ENCODE assay signal across 1 cellular context in genomic region chr13:48037346-48038173, GRCh38.
TF ChIP-seq lines count a peak whose summit lies in the region.

Gene NUDT15 (plus strand): TSS chr13:48037726. CDS start chr13:48037747, 21 bp downstream.

TF ChIP-seq in HepG2, 621 proteins besides CTCF, POLR2A, EP300 and RAD21 (continued from another document and continues in another):
- TF ChIP-seq PHF21A (CRISPR knock-in tag; IDR thresholded peaks at IDR 0.05) (peak; percentile 90; the same call in 1 of the 2 replicates), ZBTB1 (CRISPR knock-in tag; IDR thresholded peaks at IDR 0.05; ENCODE audit: borderline replicate concordance) (no peak), EHMT2 (IDR thresholded peaks at IDR 0.05; ENCODE audit: borderline replicate concordance, low read depth, low read length) (no peak), ZNF562 (CRISPR knock-in tag; IDR thresholded peaks at IDR 0.05; ENCODE audit: borderline replicate concordance) (peak; percentile 61; the same call in 1 of the 2 replicates), TIGD3 (CRISPR knock-in tag; IDR thresholded peaks at IDR 0.05; ENCODE audit: borderline replicate concordance) (no peak), NFATC3 (CRISPR knock-in tag; IDR thresholded peaks at IDR 0.05) (peak; percentile 93), ZNF589 (CRISPR knock-in tag; conservative IDR thresholded peaks at IDR 0.05) (peak; percentile 89), PPARG (CRISPR knock-in tag; conservative IDR thresholded peaks at IDR 0.05) (peak; percentile 36), SMAD3 (CRISPR knock-in tag; IDR thresholded peaks at IDR 0.05) (0 out of 2 replicates have a peak, but pooled peaks have one; percentile 63), MBD4 (IDR thresholded peaks at IDR 0.05; ENCODE audit: borderline replicate concordance, low read length) (no peak), ZNF800 (CRISPR knock-in tag; IDR thresholded peaks at IDR 0.05) (peak; percentile 89), MED8 (CRISPR knock-in tag; IDR thresholded peaks at IDR 0.05; ENCODE audit: insufficient replicate concordance) (peak; percentile 66), ZNF746 (CRISPR knock-in tag; IDR thresholded peaks at IDR 0.05) (no peak), TMF1 (CRISPR knock-in tag; IDR thresholded peaks at IDR 0.05; ENCODE audit: low read depth) (peak; percentile 96; the same call in 1 of the 2 replicates), TEAD3 (CRISPR knock-in tag; optimal IDR thresholded peaks at IDR 0.05; ENCODE audit: borderline replicate concordance) (peak; percentile 70), LBX2 (CRISPR knock-in tag; IDR thresholded peaks at IDR 0.05; ENCODE audit: borderline replicate concordance) (no peak), FOXC1 (CRISPR knock-in tag; IDR thresholded peaks at IDR 0.05; ENCODE audit: borderline replicate concordance) (0 out of 2 replicates have a peak, but pooled peaks have one; percentile 74), NFRKB (IDR thresholded peaks at IDR 0.05) (no peak), ZNF883 (CRISPR knock-in tag; IDR thresholded peaks at IDR 0.05; ENCODE audit: not compliant biosample characterization) (peak; percentile 94), ARID5B (CRISPR knock-in tag; IDR thresholded peaks at IDR 0.05) (peak; percentile 65; the same call in 1 of the 2 replicates), RXRB (CRISPR knock-in tag; IDR thresholded peaks at IDR 0.05; ENCODE audit: borderline replicate concordance) (peak; percentile 99), ZSCAN9 (CRISPR knock-in tag; IDR thresholded peaks at IDR 0.05; ENCODE audit: borderline replicate concordance) (no peak), EZH2 (conservative IDR thresholded peaks at IDR 0.05; ENCODE audit: low read depth, low read length) (no peak), ZNF749 (CRISPR knock-in tag; IDR thresholded peaks at IDR 0.05; ENCODE audit: borderline replicate concordance) (peak; percentile 95)
- TF ChIP-seq, protein P1, sequence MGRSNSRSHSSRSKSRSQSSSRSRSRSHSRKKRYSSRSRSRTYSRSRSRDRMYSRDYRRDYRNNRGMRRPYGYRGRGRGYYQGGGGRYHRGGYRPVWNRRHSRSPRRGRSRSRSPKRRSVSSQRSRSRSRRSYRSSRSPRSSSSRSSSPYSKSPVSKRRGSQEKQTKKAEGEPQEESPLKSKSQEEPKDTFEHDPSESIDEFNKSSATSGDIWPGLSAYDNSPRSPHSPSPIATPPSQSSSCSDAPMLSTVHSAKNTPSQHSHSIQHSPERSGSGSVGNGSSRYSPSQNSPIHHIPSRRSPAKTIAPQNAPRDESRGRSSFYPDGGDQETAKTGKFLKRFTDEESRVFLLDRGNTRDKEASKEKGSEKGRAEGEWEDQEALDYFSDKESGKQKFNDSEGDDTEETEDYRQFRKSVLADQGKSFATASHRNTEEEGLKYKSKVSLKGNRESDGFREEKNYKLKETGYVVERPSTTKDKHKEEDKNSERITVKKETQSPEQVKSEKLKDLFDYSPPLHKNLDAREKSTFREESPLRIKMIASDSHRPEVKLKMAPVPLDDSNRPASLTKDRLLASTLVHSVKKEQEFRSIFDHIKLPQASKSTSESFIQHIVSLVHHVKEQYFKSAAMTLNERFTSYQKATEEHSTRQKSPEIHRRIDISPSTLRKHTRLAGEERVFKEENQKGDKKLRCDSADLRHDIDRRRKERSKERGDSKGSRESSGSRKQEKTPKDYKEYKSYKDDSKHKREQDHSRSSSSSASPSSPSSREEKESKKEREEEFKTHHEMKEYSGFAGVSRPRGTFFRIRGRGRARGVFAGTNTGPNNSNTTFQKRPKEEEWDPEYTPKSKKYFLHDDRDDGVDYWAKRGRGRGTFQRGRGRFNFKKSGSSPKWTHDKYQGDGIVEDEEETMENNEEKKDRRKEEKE (IDR thresholded peaks at IDR 0.05) = no peak
- TF ChIP-seq, protein P2, sequence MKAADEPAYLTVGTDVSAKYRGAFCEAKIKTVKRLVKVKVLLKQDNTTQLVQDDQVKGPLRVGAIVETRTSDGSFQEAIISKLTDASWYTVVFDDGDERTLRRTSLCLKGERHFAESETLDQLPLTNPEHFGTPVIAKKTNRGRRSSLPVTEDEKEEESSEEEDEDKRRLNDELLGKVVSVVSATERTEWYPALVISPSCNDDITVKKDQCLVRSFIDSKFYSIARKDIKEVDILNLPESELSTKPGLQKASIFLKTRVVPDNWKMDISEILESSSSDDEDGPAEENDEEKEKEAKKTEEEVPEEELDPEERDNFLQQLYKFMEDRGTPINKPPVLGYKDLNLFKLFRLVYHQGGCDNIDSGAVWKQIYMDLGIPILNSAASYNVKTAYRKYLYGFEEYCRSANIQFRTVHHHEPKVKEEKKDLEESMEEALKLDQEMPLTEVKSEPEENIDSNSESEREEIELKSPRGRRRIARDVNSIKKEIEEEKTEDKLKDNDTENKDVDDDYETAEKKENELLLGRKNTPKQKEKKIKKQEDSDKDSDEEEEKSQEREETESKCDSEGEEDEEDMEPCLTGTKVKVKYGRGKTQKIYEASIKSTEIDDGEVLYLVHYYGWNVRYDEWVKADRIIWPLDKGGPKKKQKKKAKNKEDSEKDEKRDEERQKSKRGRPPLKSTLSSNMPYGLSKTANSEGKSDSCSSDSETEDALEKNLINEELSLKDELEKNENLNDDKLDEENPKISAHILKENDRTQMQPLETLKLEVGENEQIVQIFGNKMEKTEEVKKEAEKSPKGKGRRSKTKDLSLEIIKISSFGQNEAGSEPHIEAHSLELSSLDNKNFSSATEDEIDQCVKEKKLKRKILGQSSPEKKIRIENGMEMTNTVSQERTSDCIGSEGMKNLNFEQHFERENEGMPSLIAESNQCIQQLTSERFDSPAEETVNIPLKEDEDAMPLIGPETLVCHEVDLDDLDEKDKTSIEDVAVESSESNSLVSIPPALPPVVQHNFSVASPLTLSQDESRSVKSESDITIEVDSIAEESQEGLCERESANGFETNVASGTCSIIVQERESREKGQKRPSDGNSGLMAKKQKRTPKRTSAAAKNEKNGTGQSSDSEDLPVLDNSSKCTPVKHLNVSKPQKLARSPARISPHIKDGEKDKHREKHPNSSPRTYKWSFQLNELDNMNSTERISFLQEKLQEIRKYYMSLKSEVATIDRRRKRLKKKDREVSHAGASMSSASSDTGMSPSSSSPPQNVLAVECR (CRISPR knock-in tag; IDR thresholded peaks at IDR 0.05; ENCODE audit: borderline replicate concordance) = peak; percentile 100
- TF ChIP-seq, protein P3, sequence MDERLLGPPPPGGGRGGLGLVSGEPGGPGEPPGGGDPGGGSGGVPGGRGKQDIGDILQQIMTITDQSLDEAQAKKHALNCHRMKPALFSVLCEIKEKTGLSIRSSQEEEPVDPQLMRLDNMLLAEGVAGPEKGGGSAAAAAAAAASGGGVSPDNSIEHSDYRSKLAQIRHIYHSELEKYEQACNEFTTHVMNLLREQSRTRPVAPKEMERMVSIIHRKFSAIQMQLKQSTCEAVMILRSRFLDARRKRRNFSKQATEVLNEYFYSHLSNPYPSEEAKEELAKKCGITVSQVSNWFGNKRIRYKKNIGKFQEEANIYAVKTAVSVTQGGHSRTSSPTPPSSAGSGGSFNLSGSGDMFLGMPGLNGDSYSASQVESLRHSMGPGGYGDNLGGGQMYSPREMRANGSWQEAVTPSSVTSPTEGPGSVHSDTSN (CRISPR knock-in tag; IDR thresholded peaks at IDR 0.05) = no peak
- TF ChIP-seq, protein P4, sequence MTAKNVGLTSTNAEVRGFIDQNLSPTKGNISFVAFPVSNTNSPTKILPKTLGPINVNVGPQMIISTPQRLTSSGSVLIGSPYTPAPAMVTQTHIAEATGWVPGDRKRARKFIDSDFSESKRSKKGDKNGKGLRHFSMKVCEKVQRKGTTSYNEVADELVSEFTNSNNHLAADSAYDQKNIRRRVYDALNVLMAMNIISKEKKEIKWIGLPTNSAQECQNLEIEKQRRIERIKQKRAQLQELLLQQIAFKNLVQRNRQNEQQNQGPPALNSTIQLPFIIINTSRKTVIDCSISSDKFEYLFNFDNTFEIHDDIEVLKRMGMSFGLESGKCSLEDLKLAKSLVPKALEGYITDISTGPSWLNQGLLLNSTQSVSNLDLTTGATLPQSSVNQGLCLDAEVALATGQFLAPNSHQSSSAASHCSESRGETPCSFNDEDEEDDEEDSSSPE (CRISPR knock-in tag; IDR thresholded peaks at IDR 0.05) = peak; percentile 100
